17 cellular contexts compared by ENCODE assay signal in genomic region chr20:1935696-1936366, GRCh38. TPM values are rescaled to one million over a fixed set of nuclear protein-coding genes. Genes with fewer than 3 reads are reported as not detected.
DNase-seq lines count a peak whose midpoint lies in the region; ATAC-seq and TF ChIP-seq lines count a peak whose summit lies in the region.
"Had no signal": no experiment of that assay in that cellular context is flagged by ENCODE, and none has a peak within 500 bp of the region (broad histone marks: within the 10 kb centered on the region; RNA-seq: fewer than 3 reads in every experiment).

No MANE protein-coding gene starts in this region.

- H3K4me1 ChIP-seq in ascending aorta, result peaks cover 0 to 8% of the 10 kb centered on the region in 2 donors

- in situ Hi-C loops in G401 (cut with HindIII; ENCODE audit: low sequenced_read_pairs) (no loop called here), GM13977 (cut with MboI; ENCODE audit: low pct_unique_long_range_greater_than_20kb, low sequenced_read_pairs, unreplicated experiment) (no loop called here)

- no peak for TF ChIP-seq CTCF in ascending aorta (IDR thresholded peaks at IDR 0.05)
- TF ChIP-seq CTCF in GM13977 (IDR thresholded peaks at IDR 0.05; ENCODE audit: extremely low read depth, insufficient read depth, missing control alignments), result no peak

- H3K4me3 ChIP-seq in ascending aorta, result no peak overlapping the region
- H3K4me3 ChIP-seq: SK-N-MC had no signal

- H3K36me3 ChIP-seq in ascending aorta, result peaks cover 25 to 26% of the 10 kb centered on the region in 2 donors

- no peaks in the 10 kb centered on the region for H3K9me3 ChIP-seq in ascending aorta

- intact Hi-C loops in ascending aorta (cut with DNase I), result loop anchor here (2.0 to 10.0 kb wide), 2 partner anchors 41 to 169 kb away; partner anchors contain the start of genes SIRPA and STK35
- intact Hi-C loops in left ventricle myocardium superior (cut with micrococcal nuclease), result no loop called here
- intact Hi-C loops in posterior cingulate gyrus (cut with DNase I), result loop anchor here (5.0 kb wide), 1 partner anchor 39 kb away; the partner anchor contains the start of gene SIRPA

- DNase-seq in G401 (ENCODE audit: low spot score), result peak; percentile 91
- no peak for DNase-seq in ascending aorta (ENCODE audit: low spot score in 2 of 2)
- peak; percentile 87 for DNase-seq in left ventricle myocardium superior
- peak; percentile 75 to 97 (median 84) for DNase-seq in posterior cingulate gyrus
- no peak for DNase-seq in activated CD4-positive, alpha-beta T cell treated with anti-CD3 and anti-CD28 coated beads, Interleukin-2, amount 50 U/mL, for 1 hour
- no peak for DNase-seq in HPDE6-E6E7 (ENCODE audit: extremely low spot score)
- no peak for DNase-seq in HuH-7.5 (ENCODE audit: low spot score)
- no peak for DNase-seq in GM13977 (ENCODE audit: low spot score)
- DNase-seq: activated gamma-delta T cell treated with Interleukin-2 at 50 U/mL for 16 hours; glutamatergic neuron; Kasumi-1; naive B cell; stimulated activated naive CD8-positive, alpha-beta T cell treated with anti-CD3 and anti-CD28 coated beads, Interleukin-15, amount 100 ng/mL, for 72 hours had no signal

- ATAC-seq in left ventricle myocardium superior, result peak; percentile 67
- ATAC-seq: stimulated activated naive CD8-positive, alpha-beta T cell treated with anti-CD3 and anti-CD28 coated beads, Interleukin-15, amount 100 ng/mL, for 72 hours had no signal

- no peaks in the 10 kb centered on the region for H3K27me3 ChIP-seq in ascending aorta

- peak overlapping the region; percentile 32 to 68 for H3K27ac ChIP-seq in ascending aorta
- H3K27ac ChIP-seq: SK-N-MC had no signal

RNA-seq across cellular contexts. Expression of gene SIRPA, which starts 40.6 kb away (rescaled TPM):
- total RNA-seq in G401 (2014; rRNA removed; shearing (Covaris generic)), result 14.7 and 16.7 TPM in 2 replicates
- total RNA-seq in ascending aorta, result 72.8 TPM
- total RNA-seq in left ventricle myocardium superior, result 18.1 TPM

RNA-seq across cellular contexts. Expression of gene PDYN, which starts 58.0 kb away (rescaled TPM):
- total RNA-seq in G401 (2014; rRNA removed; shearing (Covaris generic)), result not detected in 2 replicates
- total RNA-seq in ascending aorta (not detected), left ventricle myocardium superior (not detected)
- total RNA-seq: B cell, H4, NCI-H460 had no signal

Comparison
In these comparisons a context has a peak if more than half of its experiments do, and no peak if none do; other contexts are left out.
1. DNase-seq: peak in G401 (single experiment), left ventricle myocardium superior (single experiment) and posterior cingulate gyrus (10 of 10); none in ascending aorta (0 of 2), activated CD4-positive, alpha-beta T cell treated with anti-CD3 and anti-CD28 coated beads, Interleukin-2, amount 50 U/mL, for 1 hour (single experiment), HPDE6-E6E7 (single experiment), HuH-7.5 (single experiment) and GM13977 (single experiment).